Comparison of ENCODE assay signal across 1 cellular context in genomic region chr1:70205437-70206118, GRCh38.
TF ChIP-seq lines count a peak whose summit lies in the region.

TSS of gene LRRC40 (minus strand) at chr1:70205579. CDS start at chr1:70205540, 39 bp downstream.

TF ChIP-seq in K562, 482 proteins besides CTCF, POLR2A, EP300 and RAD21 (continued from another document and continues in another):
- TF ChIP-seq ZNF592 (IDR thresholded peaks at IDR 0.05): no peak
- TF ChIP-seq NBN (IDR thresholded peaks at IDR 0.05; ENCODE audit: low read depth): peak; percentile 80
- TF ChIP-seq CEBPZ (IDR thresholded peaks at IDR 0.05; ENCODE audit: borderline replicate concordance, low read depth, low read length): 0 out of 2 replicates have a peak, but pooled peaks have one; percentile 16
- TF ChIP-seq ZNF449 (CRISPR knock-in tag; IDR thresholded peaks at IDR 0.05): no peak
- no peak for TF ChIP-seq SMAD2 (IDR thresholded peaks at IDR 0.05; ENCODE audit: low read depth, low read length)
- no peak for TF ChIP-seq FOXM1 (IDR thresholded peaks at IDR 0.05; ENCODE audit: low read depth)
- 0 out of 2 replicates have a peak, but pooled peaks have one; percentile 65 for TF ChIP-seq FOXM1 (CRISPR knock-in tag; IDR thresholded peaks at IDR 0.05; ENCODE audit: low read depth)
- TF ChIP-seq ZBTB43 (CRISPR knock-in tag; IDR thresholded peaks at IDR 0.05): no peak
- TF ChIP-seq BACH1 (tag; IDR thresholded peaks at IDR 0.05): peak; percentile 14; the same call in 1 of the 2 replicates
- no peak for TF ChIP-seq ZNF518B (CRISPR knock-in tag; IDR thresholded peaks at IDR 0.05)
- TF ChIP-seq SIN3B (IDR thresholded peaks at IDR 0.05; ENCODE audit: low read depth): peak; percentile 90
- TF ChIP-seq ZNF384 (IDR thresholded peaks at IDR 0.05; ENCODE audit: low read depth, low read length): peak; percentile 56; the same call in 1 of the 2 replicates
- peak; percentile 8; the same call in 1 of the 2 replicates for TF ChIP-seq TAL1 (IDR thresholded peaks at IDR 0.05)
- peak; percentile 33; the same call in 1 of the 2 replicates for TF ChIP-seq ZKSCAN1 (IDR thresholded peaks at IDR 0.05; ENCODE audit: low read depth, low read length)
- TF ChIP-seq HDGF (IDR thresholded peaks at IDR 0.05): no peak
- no peak for TF ChIP-seq ZNF778 (CRISPR knock-in tag; IDR thresholded peaks at IDR 0.05)
- peak in 1 of 2 experiments; percentile 87; a peak in 3 of 4 replicates for TF ChIP-seq TBL1XR1 (IDR thresholded peaks at IDR 0.05; ENCODE audit: low read length in 2 of 2)
- TF ChIP-seq HDAC6 (IDR thresholded peaks at IDR 0.05; ENCODE audit: low read depth, low read length): no peak
- no peak for TF ChIP-seq MED1 (CRISPR knock-in tag; IDR thresholded peaks at IDR 0.05; ENCODE audit: borderline replicate concordance)
- no peak for TF ChIP-seq MBD1 (CRISPR knock-in tag; IDR thresholded peaks at IDR 0.05)
- no peak for TF ChIP-seq ZNF398 (CRISPR knock-in tag; IDR thresholded peaks at IDR 0.05)
- TF ChIP-seq SAP30 (IDR thresholded peaks at IDR 0.05; ENCODE audit: borderline replicate concordance, insufficient read depth, low read depth, low read length, poor library complexity, severe bottlenecking): peak; percentile 21
- no peak for TF ChIP-seq SOX6 (IDR thresholded peaks at IDR 0.05)
- TF ChIP-seq BCOR (IDR thresholded peaks at IDR 0.05): 0 out of 2 replicates have a peak, but pooled peaks have one; percentile 10
- peak; percentile 95 for TF ChIP-seq RBFOX2 (IDR thresholded peaks at IDR 0.05; ENCODE audit: low read depth, low read length)
- peak; percentile 26 for TF ChIP-seq ZFP36 (IDR thresholded peaks at IDR 0.05; ENCODE audit: low read depth, low read length, partially characterized antibody)
- TF ChIP-seq SMAD3 (CRISPR knock-in tag; conservative IDR thresholded peaks at IDR 0.05): no peak
- TF ChIP-seq POLR2B (IDR thresholded peaks at IDR 0.05; ENCODE audit: low read depth, partially characterized antibody): peak; percentile 81
- no peak for TF ChIP-seq ZNF134 (CRISPR knock-in tag; conservative IDR thresholded peaks at IDR 0.05)
- TF ChIP-seq PTRF (tag; IDR thresholded peaks at IDR 0.05): no peak
- TF ChIP-seq ELF2 (CRISPR knock-in tag; IDR thresholded peaks at IDR 0.05): peak; percentile 66; the same call in 1 of the 2 replicates
- no peak for TF ChIP-seq ZNF79 (CRISPR knock-in tag; IDR thresholded peaks at IDR 0.05; ENCODE audit: low read depth)
- no peak for TF ChIP-seq U2AF2 (optimal IDR thresholded peaks at IDR 0.05; ENCODE audit: low read depth, low read length)
- no peak for TF ChIP-seq DDX20 (tag; IDR thresholded peaks at IDR 0.05; ENCODE audit: low read depth)
- TF ChIP-seq ZNF184 (CRISPR knock-in tag; IDR thresholded peaks at IDR 0.05): no peak
- 0 out of 4 replicates have a peak, but pooled peaks of 1 of the 2 experiments have one; percentile 17 for TF ChIP-seq UBTF (IDR thresholded peaks at IDR 0.05; ENCODE audit: borderline replicate concordance in 1 of 2, low read depth in 2 of 2, low read length in 2 of 2)
- TF ChIP-seq TRIM24 (IDR thresholded peaks at IDR 0.05): no peak
- TF ChIP-seq ZNF77 (CRISPR knock-in tag; IDR thresholded peaks at IDR 0.05): no peak
- peak; percentile 77; the same call in 1 of the 2 replicates for TF ChIP-seq FOXP1 (CRISPR knock-in tag; IDR thresholded peaks at IDR 0.05)
- no peak for TF ChIP-seq CAMTA2 (CRISPR knock-in tag; conservative IDR thresholded peaks at IDR 0.05)
- peak; percentile 62 for TF ChIP-seq RBM39 (optimal IDR thresholded peaks at IDR 0.05; ENCODE audit: low read depth, low read length)
- TF ChIP-seq DACH1 (IDR thresholded peaks at IDR 0.05; ENCODE audit: partially characterized antibody): no peak
- peak; percentile 46; the same call in 1 of the 2 replicates for TF ChIP-seq CHD2 (IDR thresholded peaks at IDR 0.05; ENCODE audit: low read depth, low read length)
